In the genomic region with DNA sequence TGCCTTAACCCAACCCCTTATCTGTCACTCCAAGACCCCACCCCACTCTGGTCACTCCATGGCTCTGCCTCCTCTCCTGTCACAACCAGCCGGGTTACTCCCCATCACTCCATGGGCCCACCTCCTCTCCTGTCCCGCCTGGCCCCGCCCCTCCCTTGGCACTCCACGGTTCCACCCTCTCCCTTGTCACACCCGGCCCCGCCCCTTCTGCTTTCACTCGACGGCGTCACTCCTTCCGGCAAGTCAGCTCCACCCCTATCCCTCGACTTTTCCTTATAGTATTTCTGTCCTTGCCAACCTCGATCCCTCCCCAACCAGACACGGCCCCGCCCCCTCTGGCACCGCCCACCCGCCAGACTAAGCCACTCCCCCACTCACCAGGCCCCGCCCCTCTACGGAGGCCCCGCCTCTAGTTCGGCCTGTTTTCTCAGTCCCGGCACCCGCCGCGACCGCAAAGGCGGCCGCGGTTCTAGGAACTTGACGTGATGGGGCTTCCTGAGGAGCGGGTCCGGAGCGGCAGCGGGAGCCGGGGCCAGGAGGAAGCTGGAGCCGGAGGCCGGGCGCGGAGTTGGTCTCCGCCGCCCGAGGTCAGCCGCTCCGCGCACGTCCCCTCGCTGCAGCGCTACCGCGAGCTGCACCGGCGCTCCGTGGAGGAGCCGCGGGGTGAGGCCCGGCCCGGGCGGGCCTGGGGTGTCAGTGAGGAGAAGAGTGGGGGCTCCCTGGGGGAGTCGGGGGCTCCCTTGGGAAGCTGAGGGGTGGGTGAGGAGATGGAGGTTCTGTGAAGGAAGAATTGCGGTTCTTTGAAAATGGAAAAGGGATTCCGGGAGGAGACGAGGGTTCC, we compare ENCODE assay signal across 1 cellular context.
A peak's percentile ranks its signal among the peaks of the same experiment; 100 is the strongest.
TF ChIP-seq lines count a peak whose summit lies in the region.

A gene with protein sequence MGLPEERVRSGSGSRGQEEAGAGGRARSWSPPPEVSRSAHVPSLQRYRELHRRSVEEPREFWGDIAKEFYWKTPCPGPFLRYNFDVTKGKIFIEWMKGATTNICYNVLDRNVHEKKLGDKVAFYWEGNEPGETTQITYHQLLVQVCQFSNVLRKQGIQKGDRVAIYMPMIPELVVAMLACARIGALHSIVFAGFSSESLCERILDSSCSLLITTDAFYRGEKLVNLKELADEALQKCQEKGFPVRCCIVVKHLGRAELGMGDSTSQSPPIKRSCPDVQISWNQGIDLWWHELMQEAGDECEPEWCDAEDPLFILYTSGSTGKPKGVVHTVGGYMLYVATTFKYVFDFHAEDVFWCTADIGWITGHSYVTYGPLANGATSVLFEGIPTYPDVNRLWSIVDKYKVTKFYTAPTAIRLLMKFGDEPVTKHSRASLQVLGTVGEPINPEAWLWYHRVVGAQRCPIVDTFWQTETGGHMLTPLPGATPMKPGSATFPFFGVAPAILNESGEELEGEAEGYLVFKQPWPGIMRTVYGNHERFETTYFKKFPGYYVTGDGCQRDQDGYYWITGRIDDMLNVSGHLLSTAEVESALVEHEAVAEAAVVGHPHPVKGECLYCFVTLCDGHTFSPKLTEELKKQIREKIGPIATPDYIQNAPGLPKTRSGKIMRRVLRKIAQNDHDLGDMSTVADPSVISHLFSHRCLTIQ (plus strand): TSS at position 452 of the 841 bp plus-strand sequence. CDS start 34 bp downstream, at position 486.

TF ChIP-seq in HepG2, 621 proteins besides CTCF, POLR2A, EP300 and RAD21 (continued from another document and continues in another):
- TF ChIP-seq, protein P1, sequence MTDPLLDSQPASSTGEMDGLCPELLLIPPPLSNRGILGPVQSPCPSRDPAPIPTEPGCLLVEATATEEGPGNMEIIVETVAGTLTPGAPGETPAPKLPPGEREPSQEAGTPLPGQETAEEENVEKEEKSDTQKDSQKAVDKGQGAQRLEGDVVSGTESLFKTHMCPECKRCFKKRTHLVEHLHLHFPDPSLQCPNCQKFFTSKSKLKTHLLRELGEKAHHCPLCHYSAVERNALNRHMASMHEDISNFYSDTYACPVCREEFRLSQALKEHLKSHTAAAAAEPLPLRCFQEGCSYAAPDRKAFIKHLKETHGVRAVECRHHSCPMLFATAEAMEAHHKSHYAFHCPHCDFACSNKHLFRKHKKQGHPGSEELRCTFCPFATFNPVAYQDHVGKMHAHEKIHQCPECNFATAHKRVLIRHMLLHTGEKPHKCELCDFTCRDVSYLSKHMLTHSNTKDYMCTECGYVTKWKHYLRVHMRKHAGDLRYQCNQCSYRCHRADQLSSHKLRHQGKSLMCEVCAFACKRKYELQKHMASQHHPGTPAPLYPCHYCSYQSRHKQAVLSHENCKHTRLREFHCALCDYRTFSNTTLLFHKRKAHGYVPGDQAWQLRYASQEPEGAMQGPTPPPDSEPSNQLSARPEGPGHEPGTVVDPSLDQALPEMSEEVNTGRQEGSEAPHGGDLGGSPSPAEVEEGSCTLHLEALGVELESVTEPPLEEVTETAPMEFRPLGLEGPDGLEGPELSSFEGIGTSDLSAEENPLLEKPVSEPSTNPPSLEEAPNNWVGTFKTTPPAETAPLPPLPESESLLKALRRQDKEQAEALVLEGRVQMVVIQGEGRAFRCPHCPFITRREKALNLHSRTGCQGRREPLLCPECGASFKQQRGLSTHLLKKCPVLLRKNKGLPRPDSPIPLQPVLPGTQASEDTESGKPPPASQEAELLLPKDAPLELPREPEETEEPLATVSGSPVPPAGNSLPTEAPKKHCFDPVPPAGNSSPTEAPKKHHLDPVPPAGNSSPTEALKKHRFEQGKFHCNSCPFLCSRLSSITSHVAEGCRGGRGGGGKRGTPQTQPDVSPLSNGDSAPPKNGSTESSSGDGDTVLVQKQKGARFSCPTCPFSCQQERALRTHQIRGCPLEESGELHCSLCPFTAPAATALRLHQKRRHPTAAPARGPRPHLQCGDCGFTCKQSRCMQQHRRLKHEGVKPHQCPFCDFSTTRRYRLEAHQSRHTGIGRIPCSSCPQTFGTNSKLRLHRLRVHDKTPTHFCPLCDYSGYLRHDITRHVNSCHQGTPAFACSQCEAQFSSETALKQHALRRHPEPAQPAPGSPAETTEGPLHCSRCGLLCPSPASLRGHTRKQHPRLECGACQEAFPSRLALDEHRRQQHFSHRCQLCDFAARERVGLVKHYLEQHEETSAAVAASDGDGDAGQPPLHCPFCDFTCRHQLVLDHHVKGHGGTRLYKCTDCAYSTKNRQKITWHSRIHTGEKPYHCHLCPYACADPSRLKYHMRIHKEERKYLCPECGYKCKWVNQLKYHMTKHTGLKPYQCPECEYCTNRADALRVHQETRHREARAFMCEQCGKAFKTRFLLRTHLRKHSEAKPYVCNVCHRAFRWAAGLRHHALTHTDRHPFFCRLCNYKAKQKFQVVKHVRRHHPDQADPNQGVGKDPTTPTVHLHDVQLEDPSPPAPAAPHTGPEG (CRISPR knock-in tag; IDR thresholded peaks at IDR 0.05), result no peak
- TF ChIP-seq ZNF644 (CRISPR knock-in tag; IDR thresholded peaks at IDR 0.05; ENCODE audit: low read depth), result no peak
- TF ChIP-seq SAFB2 (CRISPR knock-in tag; IDR thresholded peaks at IDR 0.05; ENCODE audit: borderline replicate concordance, low read depth), result no peak; the same call in none of the 2 replicates
- TF ChIP-seq, protein P2, sequence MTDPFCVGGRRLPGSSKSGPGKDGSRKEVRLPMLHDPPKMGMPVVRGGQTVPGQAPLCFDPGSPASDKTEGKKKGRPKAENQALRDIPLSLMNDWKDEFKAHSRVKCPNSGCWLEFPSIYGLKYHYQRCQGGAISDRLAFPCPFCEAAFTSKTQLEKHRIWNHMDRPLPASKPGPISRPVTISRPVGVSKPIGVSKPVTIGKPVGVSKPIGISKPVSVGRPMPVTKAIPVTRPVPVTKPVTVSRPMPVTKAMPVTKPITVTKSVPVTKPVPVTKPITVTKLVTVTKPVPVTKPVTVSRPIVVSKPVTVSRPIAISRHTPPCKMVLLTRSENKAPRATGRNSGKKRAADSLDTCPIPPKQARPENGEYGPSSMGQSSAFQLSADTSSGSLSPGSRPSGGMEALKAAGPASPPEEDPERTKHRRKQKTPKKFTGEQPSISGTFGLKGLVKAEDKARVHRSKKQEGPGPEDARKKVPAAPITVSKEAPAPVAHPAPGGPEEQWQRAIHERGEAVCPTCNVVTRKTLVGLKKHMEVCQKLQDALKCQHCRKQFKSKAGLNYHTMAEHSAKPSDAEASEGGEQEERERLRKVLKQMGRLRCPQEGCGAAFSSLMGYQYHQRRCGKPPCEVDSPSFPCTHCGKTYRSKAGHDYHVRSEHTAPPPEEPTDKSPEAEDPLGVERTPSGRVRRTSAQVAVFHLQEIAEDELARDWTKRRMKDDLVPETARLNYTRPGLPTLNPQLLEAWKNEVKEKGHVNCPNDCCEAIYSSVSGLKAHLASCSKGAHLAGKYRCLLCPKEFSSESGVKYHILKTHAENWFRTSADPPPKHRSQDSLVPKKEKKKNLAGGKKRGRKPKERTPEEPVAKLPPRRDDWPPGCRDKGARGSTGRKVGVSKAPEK (CRISPR knock-in tag; IDR thresholded peaks at IDR 0.05; ENCODE audit: borderline replicate concordance), result no peak; the same call in 1 of the 2 replicates
- TF ChIP-seq, protein P3, sequence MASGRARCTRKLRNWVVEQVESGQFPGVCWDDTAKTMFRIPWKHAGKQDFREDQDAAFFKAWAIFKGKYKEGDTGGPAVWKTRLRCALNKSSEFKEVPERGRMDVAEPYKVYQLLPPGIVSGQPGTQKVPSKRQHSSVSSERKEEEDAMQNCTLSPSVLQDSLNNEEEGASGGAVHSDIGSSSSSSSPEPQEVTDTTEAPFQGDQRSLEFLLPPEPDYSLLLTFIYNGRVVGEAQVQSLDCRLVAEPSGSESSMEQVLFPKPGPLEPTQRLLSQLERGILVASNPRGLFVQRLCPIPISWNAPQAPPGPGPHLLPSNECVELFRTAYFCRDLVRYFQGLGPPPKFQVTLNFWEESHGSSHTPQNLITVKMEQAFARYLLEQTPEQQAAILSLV (CRISPR knock-in tag; IDR thresholded peaks at IDR 0.05; ENCODE audit: borderline replicate concordance), result 0 out of 2 replicates have a peak, but pooled peaks have one; percentile 62
- TF ChIP-seq, protein P4, sequence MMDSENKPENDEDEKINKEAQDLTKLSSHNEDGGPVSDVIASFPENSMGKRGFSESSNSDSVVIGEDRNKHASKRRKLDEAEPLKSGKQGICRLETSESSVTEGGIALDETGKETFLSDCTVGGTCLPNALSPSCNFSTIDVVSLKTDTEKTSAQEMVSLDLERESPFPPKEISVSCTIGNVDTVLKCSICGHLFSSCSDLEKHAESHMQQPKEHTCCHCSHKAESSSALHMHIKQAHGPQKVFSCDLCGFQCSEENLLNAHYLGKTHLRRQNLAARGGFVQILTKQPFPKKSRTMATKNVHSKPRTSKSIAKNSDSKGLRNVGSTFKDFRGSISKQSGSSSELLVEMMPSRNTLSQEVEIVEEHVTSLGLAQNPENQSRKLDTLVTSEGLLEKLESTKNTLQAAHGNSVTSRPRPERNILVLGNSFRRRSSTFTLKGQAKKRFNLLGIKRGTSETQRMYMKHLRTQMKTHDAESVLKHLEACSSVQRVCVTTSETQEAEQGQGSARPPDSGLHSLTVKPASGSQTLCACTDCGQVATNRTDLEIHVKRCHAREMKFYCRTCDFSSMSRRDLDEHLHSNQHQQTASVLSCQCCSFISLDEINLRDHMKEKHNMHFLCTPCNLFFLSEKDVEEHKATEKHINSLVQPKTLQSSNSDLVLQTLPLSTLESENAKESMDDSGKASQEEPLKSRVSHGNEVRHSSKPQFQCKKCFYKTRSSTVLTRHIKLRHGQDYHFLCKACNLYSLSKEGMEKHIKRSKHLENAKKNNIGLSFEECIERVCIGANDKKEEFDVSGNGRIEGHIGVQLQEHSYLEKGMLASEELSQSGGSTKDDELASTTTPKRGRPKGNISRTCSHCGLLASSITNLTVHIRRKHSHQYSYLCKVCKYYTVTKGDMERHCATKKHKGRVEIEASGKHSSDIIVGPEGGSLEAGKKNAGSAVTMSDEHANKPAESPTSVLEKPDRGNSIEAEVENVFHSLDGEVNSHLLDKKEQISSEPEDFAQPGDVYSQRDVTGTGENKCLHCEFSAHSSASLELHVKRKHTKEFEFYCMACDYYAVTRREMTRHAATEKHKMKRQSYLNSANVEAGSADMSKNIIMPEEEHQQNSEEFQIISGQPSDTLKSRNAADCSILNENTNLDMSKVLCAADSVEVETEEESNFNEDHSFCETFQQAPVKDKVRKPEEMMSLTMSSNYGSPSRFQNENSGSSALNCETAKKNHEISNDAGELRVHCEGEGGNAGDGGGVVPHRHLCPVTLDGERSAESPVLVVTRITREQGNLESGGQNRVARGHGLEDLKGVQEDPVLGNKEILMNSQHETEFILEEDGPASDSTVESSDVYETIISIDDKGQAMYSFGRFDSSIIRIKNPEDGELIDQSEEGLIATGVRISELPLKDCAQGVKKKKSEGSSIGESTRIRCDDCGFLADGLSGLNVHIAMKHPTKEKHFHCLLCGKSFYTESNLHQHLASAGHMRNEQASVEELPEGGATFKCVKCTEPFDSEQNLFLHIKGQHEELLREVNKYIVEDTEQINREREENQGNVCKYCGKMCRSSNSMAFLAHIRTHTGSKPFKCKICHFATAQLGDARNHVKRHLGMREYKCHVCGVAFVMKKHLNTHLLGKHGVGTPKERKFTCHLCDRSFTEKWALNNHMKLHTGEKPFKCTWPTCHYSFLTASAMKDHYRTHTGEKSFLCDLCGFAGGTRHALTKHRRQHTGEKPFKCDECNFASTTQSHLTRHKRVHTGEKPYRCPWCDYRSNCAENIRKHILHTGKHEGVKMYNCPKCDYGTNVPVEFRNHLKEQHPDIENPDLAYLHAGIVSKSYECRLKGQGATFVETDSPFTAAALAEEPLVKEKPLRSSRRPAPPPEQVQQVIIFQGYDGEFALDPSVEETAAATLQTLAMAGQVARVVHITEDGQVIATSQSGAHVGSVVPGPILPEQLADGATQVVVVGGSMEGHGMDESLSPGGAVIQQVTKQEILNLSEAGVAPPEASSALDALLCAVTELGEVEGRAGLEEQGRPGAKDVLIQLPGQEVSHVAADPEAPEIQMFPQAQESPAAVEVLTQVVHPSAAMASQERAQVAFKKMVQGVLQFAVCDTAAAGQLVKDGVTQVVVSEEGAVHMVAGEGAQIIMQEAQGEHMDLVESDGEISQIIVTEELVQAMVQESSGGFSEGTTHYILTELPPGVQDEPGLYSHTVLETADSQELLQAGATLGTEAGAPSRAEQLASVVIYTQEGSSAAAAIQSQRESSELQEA (CRISPR knock-in tag; IDR thresholded peaks at IDR 0.05; ENCODE audit: not compliant biosample characterization), result peak; percentile 93
- TF ChIP-seq ZSCAN21 (CRISPR knock-in tag; IDR thresholded peaks at IDR 0.05; ENCODE audit: borderline replicate concordance), result peak; percentile 62; the same call in 1 of the 2 replicates
- peak; percentile 52; the same call in 1 of the 2 replicates for TF ChIP-seq TARDBP (CRISPR knock-in tag; IDR thresholded peaks at IDR 0.05)
- TF ChIP-seq ZNF547 (CRISPR knock-in tag; IDR thresholded peaks at IDR 0.05), result no peak; the same call in 1 of the 2 replicates
- peak; percentile 94 for TF ChIP-seq ZFY (CRISPR knock-in tag; IDR thresholded peaks at IDR 0.05)
- TF ChIP-seq CEBPG (CRISPR knock-in tag; IDR thresholded peaks at IDR 0.05), result no peak
- peak; percentile 93 for TF ChIP-seq ZMAT3 (CRISPR knock-in tag; conservative IDR thresholded peaks at IDR 0.05)
- TF ChIP-seq RFXAP (CRISPR knock-in tag; IDR thresholded peaks at IDR 0.05; ENCODE audit: borderline replicate concordance), result no peak
- peak; percentile 15; the same call in 1 of the 2 replicates for TF ChIP-seq ZNF343 (CRISPR knock-in tag; IDR thresholded peaks at IDR 0.05)
- no peak for TF ChIP-seq ZNF549 (CRISPR knock-in tag; IDR thresholded peaks at IDR 0.05)
- TF ChIP-seq, protein P5, sequence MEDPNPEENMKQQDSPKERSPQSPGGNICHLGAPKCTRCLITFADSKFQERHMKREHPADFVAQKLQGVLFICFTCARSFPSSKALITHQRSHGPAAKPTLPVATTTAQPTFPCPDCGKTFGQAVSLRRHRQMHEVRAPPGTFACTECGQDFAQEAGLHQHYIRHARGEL (CRISPR knock-in tag; IDR thresholded peaks at IDR 0.05), result no peak
- TF ChIP-seq AGO2 (optimal IDR thresholded peaks at IDR 0.05; ENCODE audit: low read depth, low read length), result peak; percentile 73
- TF ChIP-seq MBD4 (IDR thresholded peaks at IDR 0.05; ENCODE audit: borderline replicate concordance, low read length), result no peak
- TF ChIP-seq GATA4 (IDR thresholded peaks at IDR 0.05; ENCODE audit: borderline replicate concordance, low read depth), result peak; percentile 57; the same call in 1 of the 2 replicates
- peak; percentile 89 for TF ChIP-seq ZIK1 (CRISPR knock-in tag; IDR thresholded peaks at IDR 0.05; ENCODE audit: borderline replicate concordance, low read depth)
- TF ChIP-seq ZNF326 (CRISPR knock-in tag; IDR thresholded peaks at IDR 0.05; ENCODE audit: borderline replicate concordance), result no peak
- no peak for TF ChIP-seq ELF4 (CRISPR knock-in tag; IDR thresholded peaks at IDR 0.05; ENCODE audit: borderline replicate concordance)
- no peak for TF ChIP-seq ZNF282 (IDR thresholded peaks at IDR 0.05; ENCODE audit: partially characterized antibody)
- TF ChIP-seq, protein P6, sequence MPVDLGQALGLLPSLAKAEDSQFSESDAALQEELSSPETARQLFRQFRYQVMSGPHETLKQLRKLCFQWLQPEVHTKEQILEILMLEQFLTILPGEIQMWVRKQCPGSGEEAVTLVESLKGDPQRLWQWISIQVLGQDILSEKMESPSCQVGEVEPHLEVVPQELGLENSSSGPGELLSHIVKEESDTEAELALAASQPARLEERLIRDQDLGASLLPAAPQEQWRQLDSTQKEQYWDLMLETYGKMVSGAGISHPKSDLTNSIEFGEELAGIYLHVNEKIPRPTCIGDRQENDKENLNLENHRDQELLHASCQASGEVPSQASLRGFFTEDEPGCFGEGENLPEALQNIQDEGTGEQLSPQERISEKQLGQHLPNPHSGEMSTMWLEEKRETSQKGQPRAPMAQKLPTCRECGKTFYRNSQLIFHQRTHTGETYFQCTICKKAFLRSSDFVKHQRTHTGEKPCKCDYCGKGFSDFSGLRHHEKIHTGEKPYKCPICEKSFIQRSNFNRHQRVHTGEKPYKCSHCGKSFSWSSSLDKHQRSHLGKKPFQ (CRISPR knock-in tag; IDR thresholded peaks at IDR 0.05; ENCODE audit: insufficient replicate concordance), result peak; percentile 84
- TF ChIP-seq PPARG (CRISPR knock-in tag; conservative IDR thresholded peaks at IDR 0.05), result no peak
- TF ChIP-seq SRSF1 (optimal IDR thresholded peaks at IDR 0.05; ENCODE audit: low read depth, low read length), result peak; percentile 19
- TF ChIP-seq ONECUT2 (CRISPR knock-in tag; IDR thresholded peaks at IDR 0.05), result 0 out of 2 replicates have a peak, but pooled peaks have one; percentile 5
- peak; percentile 54; the same call in 1 of the 2 replicates for TF ChIP-seq SALL2 (CRISPR knock-in tag; IDR thresholded peaks at IDR 0.05)
